In genomic region chr12:42568952-42569916, GRCh38 we compare ENCODE assay signal across 8 cellular contexts. TPM values are rescaled to one million over a fixed set of nuclear protein-coding genes. Genes with fewer than 3 reads are reported as not detected.
DNase-seq lines count a peak whose midpoint lies in the region; ATAC-seq and TF ChIP-seq lines count a peak whose summit lies in the region.

No MANE protein-coding gene starts in this region.

- peak; percentile 63 for TF ChIP-seq CTCF in AG09309 (IDR thresholded peaks at IDR 0.05; ENCODE audit: control insufficient read depth, insufficient read depth, low read depth, low read length, missing control alignments)
- TF ChIP-seq CTCF in mucosa of descending colon (IDR thresholded peaks at IDR 0.05) = no peak

- no peaks in the 10 kb centered on the region for H3K36me3 ChIP-seq in mucosa of descending colon (ENCODE audit: low read depth)

- no peak for DNase-seq in AG09309 (ENCODE audit: low read depth)
- peak; percentile 42 for DNase-seq in NCI-H82 treated with DMSO at 0.1 percent for 48 hours (lab: John Stamatoyannopoulos, UW; ENCODE audit: unreplicated experiment)
- peak; percentile 78 for DNase-seq in dermis blood vessel endothelial cell
- DNase-seq in mucosa of descending colon = peak in 1 of 3 donors; percentile 52

- no peaks in the 10 kb centered on the region for H3K4me1 ChIP-seq in mucosa of descending colon (ENCODE audit: low read depth)

- H3K9me3 ChIP-seq in mucosa of descending colon = no peaks in the 10 kb centered on the region

- TF ChIP-seq POLR2A in GM18505 (IDR thresholded peaks at IDR 0.05; ENCODE audit: borderline replicate concordance, extremely low read depth, insufficient read depth, insufficient read length) = no peak

- peak; percentile 44 for ATAC-seq in GM18520 (IDR thresholded peaks at IDR 0.05; ENCODE audit: unreplicated experiment)
- peak; percentile 82 for ATAC-seq in HG03432 (IDR thresholded peaks at IDR 0.05; ENCODE audit: unreplicated experiment)
- peak; percentile 25 for ATAC-seq in mucosa of descending colon
- no peak for ATAC-seq in HG03196 (IDR thresholded peaks at IDR 0.05; ENCODE audit: unreplicated experiment)
- no peak for ATAC-seq in GM18505 (IDR thresholded peaks at IDR 0.05; ENCODE audit: unreplicated experiment)

- intact Hi-C loops in mucosa of descending colon (cut with DNase I, micrococcal nuclease) = loop anchor here in 1 of 2 donors (10.0 kb wide), 1 partner anchor 84 kb away; no protein-coding TSS in a partner anchor

- H3K4me3 ChIP-seq in AG09309 (ENCODE audit: control insufficient read depth, low read depth, low read length) (no peak overlapping the region), mucosa of descending colon (no peak overlapping the region)

RNA-seq across cellular contexts. Expression of gene PRICKLE1, which starts 20.3 kb away (rescaled TPM):
- total RNA-seq in dermis blood vessel endothelial cell = 11.6 and 12.3 TPM in 2 replicates
- 1 to 10 TPM in 2 of 3 donors, under 1 TPM in 1; 0.93 to 7.1 (median 4.4) TPM for total RNA-seq in mucosa of descending colon

Comparison
In these comparisons a context has a peak if more than half of its experiments do, and no peak if none do; other contexts are left out.
1. ATAC-seq: peak in GM18520 (single experiment), HG03432 (single experiment) and mucosa of descending colon (single experiment); none in HG03196 (single experiment) and GM18505 (single experiment).